In the genomic region with DNA sequence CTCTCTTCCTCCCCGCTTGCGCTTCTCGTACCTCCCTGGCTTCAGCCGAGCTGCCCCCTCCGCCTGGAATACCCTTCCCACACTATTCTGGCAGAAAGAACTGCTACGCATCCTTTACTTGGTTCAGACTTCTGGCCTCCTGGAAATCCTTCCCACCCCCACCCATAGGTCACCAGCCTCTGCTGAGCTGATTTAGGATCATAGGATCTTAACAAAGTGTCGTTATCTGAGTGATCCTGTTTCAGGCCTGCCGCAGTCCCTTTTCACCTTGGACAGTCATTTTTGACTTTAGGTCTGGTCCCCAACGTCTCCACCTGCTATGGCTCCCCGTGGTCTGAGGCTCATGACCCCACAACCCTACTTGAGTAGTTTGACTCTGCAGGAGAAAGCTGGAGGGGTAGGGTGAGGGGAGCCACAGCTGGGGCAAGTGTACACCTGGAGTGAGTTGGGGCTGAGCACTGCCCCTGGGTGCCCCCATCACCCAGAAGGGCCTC, we compare ENCODE assay signal across 8 cellular contexts. TPM values are rescaled to one million over a fixed set of nuclear protein-coding genes. Genes with fewer than 3 reads are reported as not detected.
A peak's percentile ranks its signal among the peaks of the same experiment; 100 is the strongest.
DNase-seq lines count a peak whose midpoint lies in the region; ATAC-seq and TF ChIP-seq lines count a peak whose summit lies in the region.

No MANE protein-coding gene starts in this region.

- no peak for TF ChIP-seq RAD21 in neural cell (conservative IDR thresholded peaks at IDR 0.05)

- H3K4me1 ChIP-seq in BE2C (peaks cover 26% of the 10 kb centered on the region), ectodermal cell (ENCODE audit: control insufficient read depth, insufficient read depth, low read length) (peaks cover 30% of the 10 kb centered on the region)

- H3K27me3 ChIP-seq in BE2C (no peaks in the 10 kb centered on the region), MG63 (no peaks in the 10 kb centered on the region; the same call in 1 of the 2 replicates), ectodermal cell (ENCODE audit: control insufficient read depth, insufficient read depth, low read length, poor library complexity, severe bottlenecking) (peaks cover 32% of the 10 kb centered on the region), neural cell (ENCODE audit: insufficient read depth, low read depth, low read length) (no peaks in the 10 kb centered on the region)

- no peak overlapping the region for H3K4me2 ChIP-seq in neural cell (ENCODE audit: low read length)

- no peak for TF ChIP-seq EP300 in neural cell (conservative IDR thresholded peaks at IDR 0.05; ENCODE audit: poor library complexity, severe bottlenecking)

- H3K79me2 ChIP-seq in neural cell (replicated peaks; ENCODE audit: insufficient read depth, low read length) = no peaks in the 10 kb centered on the region

- H3K9me3 ChIP-seq in BE2C = no peaks in the 10 kb centered on the region
- H3K9me3 ChIP-seq in MG63 = no peaks in the 10 kb centered on the region
- H3K9me3 ChIP-seq in ectodermal cell (ENCODE audit: control insufficient read depth, low read length) = no peaks in the 10 kb centered on the region
- H3K9me3 ChIP-seq in neural cell (ENCODE audit: low read length) = no peaks in the 10 kb centered on the region

- no peak overlapping the region for H2AFZ ChIP-seq in neural cell (ENCODE audit: low read depth, low read length)

- no peak for DNase-seq in BE2C
- DNase-seq in MG63 = no peak
- no peak for DNase-seq in NCI-H2196 treated with DMSO at 0.1 percent for 48 hours (lab: John Stamatoyannopoulos, UW; ENCODE audit: unreplicated experiment)
- no peak for DNase-seq in stimulated activated naive CD4-positive, alpha-beta T cell treated with Interleukin-2 at 50 U/mL for 16 hours (lab: John Stamatoyannopoulos, UW)
- DNase-seq in GM20000 (ENCODE audit: low spot score) = no peak

- no peaks in the 10 kb centered on the region for H4K20me1 ChIP-seq in neural cell (ENCODE audit: insufficient read depth)

- H3K4me3 ChIP-seq in BE2C (ENCODE audit: low read depth, low read length) = peak overlapping the region; percentile 56
- peak overlapping the region; percentile 45 for H3K4me3 ChIP-seq in MG63
- peak overlapping the region; percentile 53 for H3K4me3 ChIP-seq in ectodermal cell (ENCODE audit: insufficient read depth, low read depth, low read length)
- peak overlapping the region; percentile 45 for H3K4me3 ChIP-seq in neural cell (ENCODE audit: low read length)

- peak overlapping the region; percentile 29 for H3K9ac ChIP-seq in neural cell (ENCODE audit: low read length)

- no peaks in the 10 kb centered on the region for H3K36me3 ChIP-seq in BE2C
- no peaks in the 10 kb centered on the region for H3K36me3 ChIP-seq in MG63
- H3K36me3 ChIP-seq in ectodermal cell (ENCODE audit: control insufficient read depth, insufficient read depth, low read length) = no peaks in the 10 kb centered on the region
- H3K36me3 ChIP-seq in neural cell (ENCODE audit: insufficient read depth, low read length) = no peaks in the 10 kb centered on the region

- no peak overlapping the region for H3K27ac ChIP-seq in ectodermal cell (ENCODE audit: insufficient read depth, low read depth, low read length, poor library complexity, severe bottlenecking)
- H3K27ac ChIP-seq in neural cell (ENCODE audit: low read length) = no peak overlapping the region

- WGBS in ectodermal cell, 2 experiments = 37 to 38% methylated on average over 10 of the region's 10 CpGs

- TF ChIP-seq CTCF in BE2C (IDR thresholded peaks at IDR 0.05; ENCODE audit: low read depth, low read length) = no peak
- TF ChIP-seq CTCF in neural cell (IDR thresholded peaks at IDR 0.05; ENCODE audit: poor library complexity, severe bottlenecking) = no peak
- no peak for TF ChIP-seq CTCF in GM20000 (IDR thresholded peaks at IDR 0.05; ENCODE audit: extremely low read depth, missing control alignments)

- ATAC-seq in HG02678 (IDR thresholded peaks at IDR 0.05; ENCODE audit: unreplicated experiment) = no peak

- H3F3A ChIP-seq in neural cell (ENCODE audit: insufficient read depth, low read length, poor library complexity, severe bottlenecking) = no peaks in the 10 kb centered on the region

- H3K9me2 ChIP-seq in neural cell (ENCODE audit: insufficient read depth, low read length) = no peaks in the 10 kb centered on the region

TF ChIP-seq in neural cell, 6 proteins besides CTCF, POLR2A, EP300 and RAD21:
- TF ChIP-seq POLR2AphosphoS5 (IDR thresholded peaks at IDR 0.05) (no peak), TAF1 (IDR thresholded peaks at IDR 0.05; ENCODE audit: low read depth) (no peak), EZH2 (IDR thresholded peaks at IDR 0.05; ENCODE audit: borderline replicate concordance, insufficient read depth, low read length, poor library complexity, severe bottlenecking) (no peak), SMC3 (conservative IDR thresholded peaks at IDR 0.05; ENCODE audit: poor library complexity) (no peak), REST (IDR thresholded peaks at IDR 0.05; ENCODE audit: borderline replicate concordance) (no peak)

RNA-seq across cellular contexts. Expression of gene EGR1, which starts 27.3 kb away (rescaled TPM):
- 12.0 TPM for polyA plus RNA-seq in BE2C (2012; ENCODE audit: insufficient read depth, insufficient read length, low read depth)
- total RNA-seq in MG63 (2014; rRNA removed; shearing (Covaris generic); ENCODE audit: low replicate concordance) = 1.2 TPM in 1 of 2 replicates, not detected in the other
- 123 TPM for polyA plus RNA-seq in ectodermal cell (2013, experiment 1 of 4)
- 99.3 TPM for polyA plus RNA-seq in ectodermal cell (2013, experiment 2 of 4)
- 62.4 TPM for polyA plus RNA-seq in ectodermal cell (2013, experiment 3 of 4)
- 48.8 TPM for polyA plus RNA-seq in ectodermal cell (2013, experiment 4 of 4)
- polyA plus RNA-seq in neural cell = 8.9 and 15.6 TPM in 2 replicates
- polyA minus RNA-seq in neural cell = 6.6 and 7.3 TPM in 2 replicates

RNA-seq across cellular contexts. Expression of gene ETF1, which starts 50.4 kb away (rescaled TPM):
- 86.4 TPM for polyA plus RNA-seq in BE2C (2012; ENCODE audit: insufficient read depth, insufficient read length, low read depth)
- total RNA-seq in MG63 (2014; rRNA removed; shearing (Covaris generic); ENCODE audit: low replicate concordance) = 222 and 276 TPM in 2 replicates
- 126 TPM for polyA plus RNA-seq in ectodermal cell (2013, experiment 1 of 4)
- polyA plus RNA-seq in ectodermal cell (2013, experiment 2 of 4) = 127 TPM
- polyA plus RNA-seq in ectodermal cell (2013, experiment 3 of 4) = 95.1 TPM
- polyA plus RNA-seq in ectodermal cell (2013, experiment 4 of 4) = 106 TPM
- 56.9 and 62.1 TPM in 2 replicates for polyA plus RNA-seq in neural cell
- polyA minus RNA-seq in neural cell = 83.9 and 84.7 TPM in 2 replicates

RNA-seq across cellular contexts. Expression of gene REEP2, which starts 53.7 kb away (rescaled TPM):
- 98.2 TPM for polyA plus RNA-seq in BE2C (2012; ENCODE audit: insufficient read depth, insufficient read length, low read depth)
- total RNA-seq in MG63 (2014; rRNA removed; shearing (Covaris generic); ENCODE audit: low replicate concordance) = 1.4 and 1.8 TPM in 2 replicates
- polyA plus RNA-seq in ectodermal cell (2013, experiment 1 of 4) = 82.5 TPM
- 87.1 TPM for polyA plus RNA-seq in ectodermal cell (2013, experiment 2 of 4)
- polyA plus RNA-seq in ectodermal cell (2013, experiment 3 of 4) = 72.6 TPM
- polyA plus RNA-seq in ectodermal cell (2013, experiment 4 of 4) = 70.1 TPM
- polyA plus RNA-seq in neural cell = 146 and 177 TPM in 2 replicates
- polyA minus RNA-seq in neural cell = 97.0 and 110 TPM in 2 replicates
